In genomic region chr1:50526431-50526830, GRCh38 we compare ENCODE assay signal across 22 cellular contexts.
DNase-seq lines count a peak whose midpoint lies in the region; ATAC-seq, FAIRE-seq and TF ChIP-seq lines count a peak whose summit lies in the region.
"Had no signal": no experiment of that assay in that cellular context is flagged by ENCODE, and none has a peak within 500 bp of the region (broad histone marks: within the 10 kb centered on the region; RNA-seq: fewer than 3 reads in every experiment).

No MANE protein-coding gene starts in this region.

- no peak for TF ChIP-seq EP300 in HepG2 (IDR thresholded peaks at IDR 0.05; ENCODE audit: low read depth in 2 of 2, low read length in 2 of 2)
- no peak for TF ChIP-seq EP300 in HepG2 (CRISPR knock-in tag; IDR thresholded peaks at IDR 0.05; ENCODE audit: borderline replicate concordance)

- no peaks in the 10 kb centered on the region for H3K79me2 ChIP-seq in HepG2 (ENCODE audit: insufficient read depth, low read length)

- H3K27ac ChIP-seq in HepG2 (ENCODE audit: extremely low read length, insufficient read depth, low read length), result peak overlapping the region; percentile 68
- H3K27ac ChIP-seq in right lobe of liver, result no peak overlapping the region
- H3K27ac ChIP-seq: BLaER1 had no signal

- TF ChIP-seq CTCF in HepG2 (CRISPR knock-in tag; IDR thresholded peaks at IDR 0.05), result no peak
- TF ChIP-seq CTCF in right lobe of liver (IDR thresholded peaks at IDR 0.05), result no peak

- H3K4me3 ChIP-seq in HepG2 (replicated peaks in 1 of 3; ENCODE audit: insufficient read depth in 1 of 3, low read depth in 2 of 3, low read length in 3 of 3) (no peak overlapping the region), right lobe of liver (no peak overlapping the region)
- H3K4me3 ChIP-seq: BLaER1, GM12878 had no signal

- DNase-seq in HepG2 (ENCODE audit: low spot score) (no peak), right lobe of liver (no peak), HCEC 1CT (peak; percentile 2), fibroblast of peridontal ligament (ENCODE audit: extremely low read depth) (peak; percentile 33), GM19240 (ENCODE audit: insufficient read length, low spot score) (no peak)
- DNase-seq: 8988T; ACHN; BE2C; C1 segment of cervical spinal cord; Caco-2; Calu3; CD4-positive, CD25-positive, alpha-beta regulatory T cell; CD8-positive, alpha-beta T cell; DMS79 treated with DMSO at 0.1 percent for 48 hours; GDM1 had no signal

- no peaks in the 10 kb centered on the region for H3K9me3 ChIP-seq in HepG2 (ENCODE audit: low read length)
- H3K9me3 ChIP-seq in right lobe of liver, result no peaks in the 10 kb centered on the region
- H3K9me3 ChIP-seq: BE2C, Caco-2 had no signal

- H3K36me3 ChIP-seq in HepG2 (replicated peaks in 1 of 2; ENCODE audit: control insufficient read depth in 1 of 2, insufficient read depth in 2 of 2, low read length in 2 of 2) (no peaks in the 10 kb centered on the region), right lobe of liver (no peaks in the 10 kb centered on the region)
- H3K36me3 ChIP-seq: BE2C had no signal

- TF ChIP-seq RAD21 in HepG2 (CRISPR knock-in tag; IDR thresholded peaks at IDR 0.05), result no peak

- in situ Hi-C loops in HepG2 (cut with HindIII; ENCODE audit: extremely low pct_ligation_motif_present, low pct_unique_long_range_greater_than_20kb), result loop anchor here (10.0 kb wide), 1 partner anchor 62 kb away; no protein-coding TSS in a partner anchor

- FAIRE-seq in HepG2 (lab: Jason Lieb, UNC), result no peak
- FAIRE-seq: A204.1, D721Med, GM12878, GM12892, GM18507 had no signal

- WGBS in HepG2 (ENCODE audit: low lambda C conversion rate), result 50% methylated on average over 1 of the region's 1 CpG
- 78% methylated on average over 1 of the region's 1 CpG for WGBS in right lobe of liver (ENCODE audit: insufficient coverage, low coverage, low lambda C conversion rate, missing lambda C conversion rate)

- no peak overlapping the region for H3K9ac ChIP-seq in HepG2 (ENCODE audit: insufficient read depth, low read depth, low read length)
- H3K9ac ChIP-seq: BLaER1 had no signal

- no peak overlapping the region for H2AFZ ChIP-seq in HepG2 (ENCODE audit: low read length)

- intact Hi-C loops in HepG2 (cut with micrococcal nuclease; ENCODE audit: unreplicated experiment), result no loop called here
- intact Hi-C loops in right lobe of liver (cut with DNase I), result no loop called here

- H3K4me1 ChIP-seq in HepG2 (ENCODE audit: insufficient read depth, low read length) (peaks cover 33% of the 10 kb centered on the region), right lobe of liver (peaks cover 0 to 20% (median 5%) of the 10 kb centered on the region in 4 donors)
- H3K4me1 ChIP-seq: BE2C, BLaER1, Caco-2 had no signal

- no TSS peak for BruUV-seq in HepG2 (replicated peaks; lab: Mats Ljungman, UMichigan)

- TF ChIP-seq POLR2A in HepG2 (IDR thresholded peaks at IDR 0.05; ENCODE audit: insufficient read depth in 1 of 2, low read depth in 2 of 2, low read length in 2 of 2) (no peak), right lobe of liver (IDR thresholded peaks at IDR 0.05) (no peak)

- CTCF ChIA-PET in HepG2 (lab: Yijun Ruan, JAX; ENCODE audit: low intra/inter-chr PET ratio, low total read pairs), result no interaction called here

- POLR2A ChIA-PET in HepG2 (lab: Yijun Ruan, JAX), result no interaction called here

- H4K20me1 ChIP-seq in HepG2 (ENCODE audit: insufficient read depth, low read length), result no peaks in the 10 kb centered on the region
- H4K20me1 ChIP-seq: BLaER1 had no signal

- H3K27me3 ChIP-seq in HepG2 (ENCODE audit: control insufficient read depth in 1 of 2, insufficient read depth in 2 of 2, low read length in 2 of 2), result no peaks in the 10 kb centered on the region
- no peaks in the 10 kb centered on the region for H3K27me3 ChIP-seq in right lobe of liver
- H3K27me3 ChIP-seq: BE2C, BLaER1 had no signal

- H3K4me2 ChIP-seq in HepG2 (ENCODE audit: low read depth, low read length), result no peak overlapping the region
- H3K4me2 ChIP-seq: BLaER1 had no signal

- ATAC-seq in HepG2 (no peak), right lobe of liver (no peak), GM21515 (IDR thresholded peaks at IDR 0.05; ENCODE audit: unreplicated experiment) (no peak)
- ATAC-seq: CD8-positive, alpha-beta T cell had no signal

TF ChIP-seq in HepG2, 621 proteins besides CTCF, POLR2A, EP300 and RAD21 (continues in another document):
- TF ChIP-seq ZUFSP (CRISPR knock-in tag; IDR thresholded peaks at IDR 0.05; ENCODE audit: borderline replicate concordance) (no peak), HNF4G (IDR thresholded peaks at IDR 0.05; ENCODE audit: borderline replicate concordance, low read depth, low read length) (no peak), HNF4G (CRISPR knock-in tag; IDR thresholded peaks at IDR 0.05; ENCODE audit: borderline replicate concordance, low read depth) (no peak), MLXIP (CRISPR knock-in tag; IDR thresholded peaks at IDR 0.05; ENCODE audit: borderline replicate concordance) (no peak), ZBTB42 (CRISPR knock-in tag; IDR thresholded peaks at IDR 0.05) (no peak), MEIS2 (CRISPR knock-in tag; IDR thresholded peaks at IDR 0.05) (no peak), ZFP37 (CRISPR knock-in tag; IDR thresholded peaks at IDR 0.05; ENCODE audit: borderline replicate concordance) (no peak), ZXDC (CRISPR knock-in tag; IDR thresholded peaks at IDR 0.05) (no peak), GATAD1 (CRISPR knock-in tag; IDR thresholded peaks at IDR 0.05) (no peak), NR2F2 (IDR thresholded peaks at IDR 0.05; ENCODE audit: borderline replicate concordance, low read depth) (no peak), ZSCAN29 (CRISPR knock-in tag; conservative IDR thresholded peaks at IDR 0.05) (no peak), KDM6A (CRISPR knock-in tag; IDR thresholded peaks at IDR 0.05; ENCODE audit: low read depth) (no peak), ZFX (CRISPR knock-in tag; IDR thresholded peaks at IDR 0.05; ENCODE audit: low read depth) (no peak), NR2F6 (IDR thresholded peaks at IDR 0.05) (no peak), NR2F6 (CRISPR knock-in tag; IDR thresholded peaks at IDR 0.05) (no peak), SMYD3 (CRISPR knock-in tag; IDR thresholded peaks at IDR 0.05) (no peak), KMT2A (CRISPR knock-in tag; IDR thresholded peaks at IDR 0.05) (no peak), MXI1 (IDR thresholded peaks at IDR 0.05; ENCODE audit: borderline replicate concordance, low read depth, low read length) (no peak), HNRNPUL1 (IDR thresholded peaks at IDR 0.05; ENCODE audit: low read depth, low read length) (no peak), LCORL (IDR thresholded peaks at IDR 0.05) (no peak), LCORL (CRISPR knock-in tag; IDR thresholded peaks at IDR 0.05) (no peak), ZNF160 (CRISPR knock-in tag; IDR thresholded peaks at IDR 0.05) (no peak)

Comparison
In these comparisons a context has a peak if more than half of its experiments do, and no peak if none do; other contexts are left out.
1. DNase-seq: peak in HCEC 1CT (single experiment) and fibroblast of peridontal ligament (single experiment); none in HepG2 (single experiment), right lobe of liver (0 of 3) and GM19240 (single experiment).